In genomic region chr4:159238631-159239030, GRCh38 we compare ENCODE assay signal across 29 cellular contexts.
DNase-seq lines count a peak whose midpoint lies in the region; ATAC-seq, FAIRE-seq and TF ChIP-seq lines count a peak whose summit lies in the region.
"Had no signal": no experiment of that assay in that cellular context is flagged by ENCODE, and none has a peak within 500 bp of the region (broad histone marks: within the 10 kb centered on the region; RNA-seq: fewer than 3 reads in every experiment).

No MANE protein-coding gene starts in this region.

- H3K9me3 ChIP-seq in breast epithelium, result no peaks in the 10 kb centered on the region
- H3K9me3 ChIP-seq in small intestine (ENCODE audit: control insufficient read depth, low read depth), result no peaks in the 10 kb centered on the region
- H3K9me3 ChIP-seq: adrenal gland, suprapubic skin, uterus had no signal

- H3K27me3 ChIP-seq in breast epithelium, result no peaks in the 10 kb centered on the region
- H3K27me3 ChIP-seq in bronchial epithelial cell (ENCODE audit: control insufficient read depth, insufficient read depth, low read length), result no peaks in the 10 kb centered on the region
- H3K27me3 ChIP-seq in small intestine (ENCODE audit: control insufficient read depth in 2 of 2, insufficient read depth in 2 of 2, low read length in 2 of 2), result no peaks in the 10 kb centered on the region
- H3K27me3 ChIP-seq: adrenal gland, cardiac muscle cell, suprapubic skin, uterus had no signal

- H3K9me3 Mint-ChIP-seq in MCF 10A (ENCODE audit: unreplicated experiment), result peaks cover 8% of the 10 kb centered on the region
- H3K9me3 Mint-ChIP-seq: activated CD4-positive, alpha-beta T cell treated with anti-CD3 and anti-CD28 coated beads, Interleukin-2, amount 10 ng/mL, durations not matched to agents 24 days and 14 days; CD4-positive, alpha-beta T cell; T-helper 2 cell treated with Interferon-gamma antibody and Interleukin-4, amounts not matched to agents 5 μg/mL and 100 μg/mL, for 36 hours had no signal

- 23 to 29% (median 25%) methylated on average over 2 of the region's 2 CpGs for WGBS in small intestine, 3 donors

- no peaks in the 10 kb centered on the region for H3K36me3 ChIP-seq in breast epithelium
- H3K36me3 ChIP-seq in bronchial epithelial cell (ENCODE audit: control insufficient read depth, insufficient read depth, low read length), result no peaks in the 10 kb centered on the region
- H3K36me3 ChIP-seq in small intestine (ENCODE audit: control insufficient read depth in 2 of 2, insufficient read depth in 2 of 2, low read length in 2 of 2), result no peaks in the 10 kb centered on the region
- H3K36me3 ChIP-seq: adrenal gland, suprapubic skin, uterus had no signal

- no TSS peak for BruUV-seq in MCF 10A (replicated peaks; lab: Mats Ljungman, UMichigan)

- peaks cover 9% of the 10 kb centered on the region for H3K4me1 Mint-ChIP-seq in MCF 10A (ENCODE audit: insufficient read depth, unreplicated experiment)

- H3K4me3 ChIP-seq in breast epithelium, result no peak overlapping the region
- no peak overlapping the region for H3K4me3 ChIP-seq in bronchial epithelial cell (ENCODE audit: low read depth, low read length)
- H3K4me3 ChIP-seq in small intestine (ENCODE audit: low read depth in 1 of 2, low read length in 2 of 2), result no peak overlapping the region
- H3K4me3 ChIP-seq: adrenal gland, cardiac muscle cell, lung, PC-9, suprapubic skin, uterus had no signal

- no peak overlapping the region for H3K4me3 Mint-ChIP-seq in MCF 10A (ENCODE audit: unreplicated experiment)
- H3K4me3 Mint-ChIP-seq: activated CD4-positive, alpha-beta T cell treated with anti-CD3 and anti-CD28 coated beads, Interleukin-2, amount 10 ng/mL, durations not matched to agents 24 days and 14 days; CD4-positive, alpha-beta T cell; dendritic cell treated with granulocyte-macrophage colony-stimulating factor and Interleukin-4, amounts not matched to agents 40 ng/mL and 50 ng/mL, for 4 days; T-helper 2 cell treated with Interferon-gamma antibody and Interleukin-4, amounts not matched to agents 5 μg/mL and 100 μg/mL, for 36 hours had no signal

- CTCF ChIA-PET in MCF 10A (lab: Yijun Ruan, JAX), result no interaction called here

- no peak overlapping the region for H3K27ac ChIP-seq in breast epithelium
- H3K27ac ChIP-seq in small intestine (ENCODE audit: low read depth in 1 of 2, low read length in 1 of 2), result no peak overlapping the region
- H3K27ac ChIP-seq: 22Rv1, adrenal gland, cardiac muscle cell, PC-9, suprapubic skin had no signal

- POLR2A ChIA-PET in MCF 10A (lab: Yijun Ruan, JAX), result interaction anchor here (0.6 kb wide), 1 partner anchor 1586 kb away, joined by 5 read pairs; no protein-coding TSS in a partner anchor

- H3K27ac Mint-ChIP-seq in MCF 10A (ENCODE audit: low read depth, unreplicated experiment), result no peak overlapping the region
- H3K27ac Mint-ChIP-seq: activated CD4-positive, alpha-beta T cell treated with anti-CD3 and anti-CD28 coated beads, Interleukin-2, amount 10 ng/mL, durations not matched to agents 24 days and 14 days; CD4-positive, alpha-beta T cell; dendritic cell treated with granulocyte-macrophage colony-stimulating factor and Interleukin-4, amounts not matched to agents 40 ng/mL and 50 ng/mL, for 4 days; T-helper 2 cell treated with Interferon-gamma antibody and Interleukin-4, amounts not matched to agents 5 μg/mL and 100 μg/mL, for 36 hours had no signal

- no peak for TF ChIP-seq POLR2A in breast epithelium (IDR thresholded peaks at IDR 0.05)

- FAIRE-seq in bronchial epithelial cell (lab: Jason Lieb, UNC) (no peak), small intestine (lab: Jason Lieb, UNC) (peak; percentile 86)

- H3K36me3 Mint-ChIP-seq in MCF 10A (ENCODE audit: insufficient read depth, unreplicated experiment), result peaks cover 7% of the 10 kb centered on the region

- intact Hi-C loops in MCF 10A (cut with micrococcal nuclease), result no loop called here
- intact Hi-C loops in breast epithelium (cut with DNase I; ENCODE audit: low total_unique reads), result no loop called here

- H3K27me3 Mint-ChIP-seq in MCF 10A (ENCODE audit: insufficient read depth, unreplicated experiment), result no peaks in the 10 kb centered on the region
- H3K27me3 Mint-ChIP-seq: activated CD4-positive, alpha-beta T cell treated with anti-CD3 and anti-CD28 coated beads, Interleukin-2, amount 10 ng/mL, durations not matched to agents 24 days and 14 days; CD4-positive, alpha-beta T cell; dendritic cell treated with granulocyte-macrophage colony-stimulating factor and Interleukin-4, amounts not matched to agents 40 ng/mL and 50 ng/mL, for 4 days had no signal

- TF ChIP-seq CTCF in MCF 10A (IDR thresholded peaks at IDR 0.05; ENCODE audit: unreplicated experiment), result no peak
- no peak for TF ChIP-seq CTCF in breast epithelium (IDR thresholded peaks at IDR 0.05)
- TF ChIP-seq CTCF in bronchial epithelial cell (IDR thresholded peaks at IDR 0.05; ENCODE audit: insufficient read depth, low read length, severe bottlenecking), result no peak

- H3K4me1 ChIP-seq in breast epithelium (no peaks in the 10 kb centered on the region), small intestine (ENCODE audit: control insufficient read depth in 2 of 2, insufficient read depth in 1 of 2, low read depth in 1 of 2, low read length in 1 of 2) (no peaks in the 10 kb centered on the region)
- H3K4me1 ChIP-seq: uterus had no signal

- DNase-seq in MCF 10A (ENCODE audit: unreplicated experiment) (peak; percentile 36), breast epithelium (ENCODE audit: low spot score in 2 of 2) (no peak), bronchial epithelial cell (ENCODE audit: low read depth) (peak; percentile 23), iris pigment epithelial cell (ENCODE audit: low read depth) (peak; percentile 36), small intestine (no peak), NCI-H69 (lab: John Stamatoyannopoulos, UW) (no peak), NCI-H2171 treated with DMSO at 0.1 percent for 48 hours (lab: John Stamatoyannopoulos, UW) (no peak)
- DNase-seq: activated CD4-positive, alpha-beta T cell treated with anti-CD3 and anti-CD28 coated beads, Interleukin-2, amount 10 ng/mL, durations not matched to agents 24 days and 14 days; activated T-cell treated with anti-CD3 and anti-CD28 coated beads, Interleukin-2, amount 50 U/mL, for 48 hours; adrenal gland; AML-193; CD4-positive, alpha-beta T cell; kidney glomerular epithelial cell; NCI-H1092 treated with DMSO at 0.1 percent for 48 hours; NCI-H187 treated with DMSO at 0.1 percent for 48 hours; NCI-H524 treated with DMSO at 0.1 percent for 48 hours; NK-92 treated with Interleukin-12 subunit alpha and Interleukin-12 subunit beta, amount 100 ng/mL, for 24 hours; PC-9; Right ventricle myocardium superior; stimulated activated naive CD4-positive, alpha-beta T cell; uterus had no signal

- ATAC-seq in HG02759 (IDR thresholded peaks at IDR 0.05; ENCODE audit: unreplicated experiment), result no peak
- ATAC-seq: sciatic nerve had no signal

Comparison
In these comparisons a context has a peak if more than half of its experiments do, and no peak if none do; other contexts are left out.
1. DNase-seq: peak in MCF 10A (single experiment), bronchial epithelial cell (single experiment) and iris pigment epithelial cell (single experiment); none in breast epithelium (0 of 2), small intestine (single experiment), NCI-H69 (single experiment) and NCI-H2171 treated with DMSO at 0.1 percent for 48 hours (single experiment).